Comparison of ENCODE assay signal across 13 cellular contexts in genomic region chr10:77594171-77594783, GRCh38. TPM values are rescaled to one million over a fixed set of nuclear protein-coding genes. Genes with fewer than 3 reads are reported as not detected.
DNase-seq lines count a peak whose midpoint lies in the region; ATAC-seq and TF ChIP-seq lines count a peak whose summit lies in the region.
"Had no signal": no experiment of that assay in that cellular context is flagged by ENCODE, and none has a peak within 500 bp of the region (broad histone marks: within the 10 kb centered on the region; RNA-seq: fewer than 3 reads in every experiment).

No MANE protein-coding gene starts in this region.

- peak overlapping the region; percentile 82 for H3K27ac Mint-ChIP-seq in osteocyte (ENCODE audit: unreplicated experiment)
- H3K27ac Mint-ChIP-seq in nephron progenitor cell: no peak overlapping the region

- H3K36me3 Mint-ChIP-seq in osteocyte (ENCODE audit: unreplicated experiment): peaks cover 9% of the 10 kb centered on the region
- peaks cover 4% of the 10 kb centered on the region for H3K36me3 Mint-ChIP-seq in nephron progenitor cell (ENCODE audit: low read depth)

- TF ChIP-seq POLR2A in NB4 (IDR thresholded peaks at IDR 0.05; ENCODE audit: extremely low read depth, insufficient read length): no peak

- peak overlapping the region; percentile 76 for H3K4me2 ChIP-seq in BLaER1

- H3K4me3 Mint-ChIP-seq in osteocyte (ENCODE audit: unreplicated experiment): no peak overlapping the region
- H3K4me3 Mint-ChIP-seq in nephron progenitor cell: no peak overlapping the region

- peaks cover under 1% of the 10 kb centered on the region; the same call in 1 of the 2 replicates for H3K9me3 ChIP-seq in BLaER1
- H3K9me3 ChIP-seq: vagina had no signal

- H3K27me3 ChIP-seq in BLaER1: no peaks in the 10 kb centered on the region
- H3K27me3 ChIP-seq: vagina had no signal

- no peaks in the 10 kb centered on the region for H4K20me1 ChIP-seq in BLaER1

- H3K27ac ChIP-seq in BLaER1: peak overlapping the region; percentile 8; the same call in 1 of the 2 replicates
- H3K27ac ChIP-seq in coronary artery: peak overlapping the region; percentile 50 to 71
- H3K27ac ChIP-seq: vagina had no signal

- ATAC-seq in GM18909 (IDR thresholded peaks at IDR 0.05; ENCODE audit: poor library complexity, unreplicated experiment) (no peak), HG03159 (IDR thresholded peaks at IDR 0.05; ENCODE audit: unreplicated experiment) (no peak)

- no peak overlapping the region for H3K4me3 ChIP-seq in BLaER1
- no peak overlapping the region for H3K4me3 ChIP-seq in NB4 (ENCODE audit: low read depth, low read length)
- no peak overlapping the region for H3K4me3 ChIP-seq in coronary artery
- H3K4me3 ChIP-seq: vagina had no signal

- no peaks in the 10 kb centered on the region for H3K36me3 ChIP-seq in BLaER1
- H3K36me3 ChIP-seq: vagina had no signal

- no peaks in the 10 kb centered on the region for H3K27me3 Mint-ChIP-seq in osteocyte (ENCODE audit: unreplicated experiment)
- H3K27me3 Mint-ChIP-seq in nephron progenitor cell (ENCODE audit: low read depth, poor library complexity): peaks cover 8% of the 10 kb centered on the region

- peak; percentile 36 for DNase-seq in NB4 (ENCODE audit: low read depth)
- no peak for DNase-seq in coronary artery (ENCODE audit: low spot score)
- no peak for DNase-seq in osteocyte (ENCODE audit: extremely low spot score, unreplicated experiment)
- no peak for DNase-seq in nephron progenitor cell
- no peak for DNase-seq in HuH-7 (ENCODE audit: low spot score)
- DNase-seq: activated CD4-positive, alpha-beta T cell treated with anti-CD3 and anti-CD28 coated beads, Interleukin-2, amount 50 U/mL, for 1 hour; activated naive CD4-positive, alpha-beta T cell treated with Interleukin-2 at 50 U/mL for 16 hours; NCI-H1417 treated with DMSO at 0.1 percent for 48 hours; stimulated activated CD4-positive, alpha-beta T cell treated with anti-CD3 and anti-CD28 coated beads, Interleukin-1b, Interleukin-23, amount 100 ng/mL, for 48 hours had no signal

- H3K9me3 Mint-ChIP-seq in osteocyte (ENCODE audit: unreplicated experiment) (no peaks in the 10 kb centered on the region), nephron progenitor cell (peaks cover 4% of the 10 kb centered on the region)

- H3K4me1 ChIP-seq in BLaER1: peaks cover 34% of the 10 kb centered on the region

- no peak overlapping the region for H3K9ac ChIP-seq in BLaER1

- H3K4me1 Mint-ChIP-seq in osteocyte (ENCODE audit: unreplicated experiment) (peaks cover 38% of the 10 kb centered on the region), nephron progenitor cell (peaks cover 6% of the 10 kb centered on the region)

- TF ChIP-seq CTCF in NB4 (IDR thresholded peaks at IDR 0.05; ENCODE audit: low read depth, low read length): no peak
- TF ChIP-seq CTCF in coronary artery (IDR thresholded peaks at IDR 0.05): no peak
- no peak for TF ChIP-seq CTCF in osteocyte (IDR thresholded peaks at IDR 0.05)
- TF ChIP-seq CTCF in nephron progenitor cell (IDR thresholded peaks at IDR 0.05): no peak

RNA-seq across cellular contexts. Expression of gene KCNMA1, which starts 43.3 kb away (rescaled TPM):
- 95.5 and 98.1 TPM in 2 replicates for total RNA-seq in osteocyte
